ENCODE assay signal across 17 cellular contexts in genomic region chrX:13109811-13110210, GRCh38.
DNase-seq lines count a peak whose midpoint lies in the region; ATAC-seq, FAIRE-seq and TF ChIP-seq lines count a peak whose summit lies in the region.
"Had no signal": no experiment of that assay in that cellular context is flagged by ENCODE, and none has a peak within 500 bp of the region (broad histone marks: within the 10 kb centered on the region; RNA-seq: fewer than 3 reads in every experiment).

No MANE protein-coding gene starts in this region.

- H3K27ac ChIP-seq in HCT116 (ENCODE audit: low read depth, low read length) (no peak overlapping the region), astrocyte (ENCODE audit: low read depth, low read length) (peak overlapping the region; percentile 89), sigmoid colon (peak overlapping the region; percentile 27 to 72 (median 38))
- H3K27ac ChIP-seq: neutrophil had no signal

- no peaks in the 10 kb centered on the region for H4K20me1 ChIP-seq in HCT116 (ENCODE audit: insufficient read depth)
- H4K20me1 ChIP-seq in astrocyte (ENCODE audit: insufficient read depth, low read length) = no peaks in the 10 kb centered on the region

- TF ChIP-seq RAD21 in HCT116 (IDR thresholded peaks at IDR 0.05; ENCODE audit: low read depth) = no peak

- TF ChIP-seq CTCF in HCT116 (IDR thresholded peaks at IDR 0.05 in 2 of 3, conservative IDR thresholded peaks at IDR 0.05 in 1 of 3; ENCODE audit: borderline replicate concordance in 1 of 3, insufficient read depth in 1 of 3, low read depth in 2 of 3, low read length in 2 of 3) = no peak
- TF ChIP-seq CTCF in astrocyte (IDR thresholded peaks at IDR 0.05; ENCODE audit: insufficient read depth, low read depth, low read length) = no peak
- no peak for TF ChIP-seq CTCF in fibroblast of the aortic adventitia (IDR thresholded peaks at IDR 0.05; ENCODE audit: insufficient read depth, low read length)
- TF ChIP-seq CTCF in sigmoid colon (IDR thresholded peaks at IDR 0.05) = no peak

- intact Hi-C loops in HCT116 (cut with micrococcal nuclease) (loop anchor here (10.0 kb wide), 1 partner anchor 125 kb away; no protein-coding TSS in a partner anchor), sigmoid colon (cut with DNase I) (no loop called here)
- intact Hi-C loops in activated T-helper 2 cell treated with anti-CD3 and anti-CD28 coated beads, Interferon-gamma antibody, Interleukin-2, Interleukin-4, amounts not matched to agents 10 μg/mL and 5 μg/mL and 100 μg/mL, durations not matched to agents 14 hours and 24 hours and 36 hours (cut with micrococcal nuclease) = no loop called here

- peaks cover 2% of the 10 kb centered on the region for H3K4me1 Mint-ChIP-seq in astrocyte (ENCODE audit: low read depth, unreplicated experiment)
- peaks cover 13% of the 10 kb centered on the region for H3K4me1 Mint-ChIP-seq in activated T-helper 2 cell treated with anti-CD3 and anti-CD28 coated beads, Interferon-gamma antibody, Interleukin-2, Interleukin-4, amounts not matched to agents 10 μg/mL and 5 μg/mL and 100 μg/mL, durations not matched to agents 14 hours and 24 hours and 36 hours (ENCODE audit: low read depth)
- H3K4me1 Mint-ChIP-seq: central memory CD8-positive, alpha-beta T cell; stimulated activated memory B cell treated with anti-CD40 and anti-IgM and Interleukin-4, amounts not matched to agents 10 μg/mL and 1 μg/mL and 100 μg/mL, for 72 hours had no signal

- no peak for TF ChIP-seq EP300 in sigmoid colon (IDR thresholded peaks at IDR 0.05)

- no peak overlapping the region for H3K4me3 Mint-ChIP-seq in astrocyte (ENCODE audit: unreplicated experiment)
- H3K4me3 Mint-ChIP-seq in activated T-helper 2 cell treated with anti-CD3 and anti-CD28 coated beads, Interferon-gamma antibody, Interleukin-2, Interleukin-4, amounts not matched to agents 10 μg/mL and 5 μg/mL and 100 μg/mL, durations not matched to agents 14 hours and 24 hours and 36 hours (ENCODE audit: low read depth) = no peak overlapping the region
- H3K4me3 Mint-ChIP-seq: central memory CD8-positive, alpha-beta T cell; stimulated activated memory B cell treated with anti-CD40 and anti-IgM and Interleukin-4, amounts not matched to agents 10 μg/mL and 1 μg/mL and 100 μg/mL, for 72 hours had no signal

- no TSS peak for BruUV-seq in HCT116 (replicated peaks; lab: Mats Ljungman, UMichigan)

- H3K27me3 Mint-ChIP-seq in astrocyte (ENCODE audit: low read depth, unreplicated experiment) = no peaks in the 10 kb centered on the region
- H3K27me3 Mint-ChIP-seq in activated T-helper 2 cell treated with anti-CD3 and anti-CD28 coated beads, Interferon-gamma antibody, Interleukin-2, Interleukin-4, amounts not matched to agents 10 μg/mL and 5 μg/mL and 100 μg/mL, durations not matched to agents 14 hours and 24 hours and 36 hours (ENCODE audit: low read depth) = no peaks in the 10 kb centered on the region
- H3K27me3 Mint-ChIP-seq: central memory CD8-positive, alpha-beta T cell; stimulated activated memory B cell treated with anti-CD40 and anti-IgM and Interleukin-4, amounts not matched to agents 10 μg/mL and 1 μg/mL and 100 μg/mL, for 72 hours had no signal

- H3K4me2 ChIP-seq in HCT116 (ENCODE audit: low read length) = no peak overlapping the region
- no peak overlapping the region for H3K4me2 ChIP-seq in astrocyte (ENCODE audit: low read length)

- H3K9ac ChIP-seq in HCT116 (ENCODE audit: low read length) = no peak overlapping the region
- H3K9ac ChIP-seq in astrocyte (ENCODE audit: low read length) = peak overlapping the region; percentile 57

- H3K36me3 Mint-ChIP-seq in astrocyte (ENCODE audit: low read depth, unreplicated experiment) = no peaks in the 10 kb centered on the region
- H3K36me3 Mint-ChIP-seq in activated T-helper 2 cell treated with anti-CD3 and anti-CD28 coated beads, Interferon-gamma antibody, Interleukin-2, Interleukin-4, amounts not matched to agents 10 μg/mL and 5 μg/mL and 100 μg/mL, durations not matched to agents 14 hours and 24 hours and 36 hours (ENCODE audit: low read depth) = peaks cover 2% of the 10 kb centered on the region
- H3K36me3 Mint-ChIP-seq: stimulated activated memory B cell treated with anti-CD40 and anti-IgM and Interleukin-4, amounts not matched to agents 10 μg/mL and 1 μg/mL and 100 μg/mL, for 72 hours had no signal

- H3K9me3 Mint-ChIP-seq in astrocyte (ENCODE audit: unreplicated experiment) = no peaks in the 10 kb centered on the region
- no peaks in the 10 kb centered on the region for H3K9me3 Mint-ChIP-seq in activated T-helper 2 cell treated with anti-CD3 and anti-CD28 coated beads, Interferon-gamma antibody, Interleukin-2, Interleukin-4, amounts not matched to agents 10 μg/mL and 5 μg/mL and 100 μg/mL, durations not matched to agents 14 hours and 24 hours and 36 hours
- H3K9me3 Mint-ChIP-seq: central memory CD8-positive, alpha-beta T cell had no signal

- TF ChIP-seq POLR2A in HCT116 (IDR thresholded peaks at IDR 0.05; ENCODE audit: borderline replicate concordance, extremely low read depth, insufficient read depth, insufficient read length) (no peak), sigmoid colon (IDR thresholded peaks at IDR 0.05) (no peak)

- H3K36me3 ChIP-seq in HCT116 (ENCODE audit: control insufficient read depth in 1 of 2, insufficient read depth in 2 of 2, low read length in 2 of 2) (no peaks in the 10 kb centered on the region), astrocyte (ENCODE audit: insufficient read depth, low read length) (no peaks in the 10 kb centered on the region), sigmoid colon (no peaks in the 10 kb centered on the region)
- H3K36me3 ChIP-seq: neutrophil had no signal

- H3K9me3 ChIP-seq in HCT116 (ENCODE audit: control insufficient read depth in 1 of 2, insufficient read depth in 1 of 2, low read depth in 1 of 2, low read length in 2 of 2) (no peaks in the 10 kb centered on the region), astrocyte (ENCODE audit: insufficient read depth, low read depth, low read length) (no peaks in the 10 kb centered on the region), sigmoid colon (no peaks in the 10 kb centered on the region)
- H3K9me3 ChIP-seq: neutrophil had no signal

- H2AFZ ChIP-seq in HCT116 (ENCODE audit: low read depth, low read length, poor library complexity, severe bottlenecking) (peak overlapping the region; percentile 85), astrocyte (ENCODE audit: low read depth, low read length) (no peak overlapping the region)

- no peak for ATAC-seq in HCT116
- ATAC-seq in GM21515 (IDR thresholded peaks at IDR 0.05; ENCODE audit: unreplicated experiment) = no peak
- ATAC-seq: stimulated activated memory B cell treated with anti-CD40 and anti-IgM and Interleukin-4, amounts not matched to agents 10 μg/mL and 1 μg/mL and 100 μg/mL, for 72 hours had no signal

- H3K27me3 ChIP-seq in HCT116 (ENCODE audit: insufficient read depth, low read length) = no peaks in the 10 kb centered on the region
- H3K27me3 ChIP-seq in astrocyte (ENCODE audit: insufficient read depth, low read length) = no peaks in the 10 kb centered on the region
- H3K27me3 ChIP-seq in sigmoid colon = no peaks in the 10 kb centered on the region
- H3K27me3 ChIP-seq: neutrophil had no signal

- H3K4me3 ChIP-seq in HCT116 (replicated peaks in 1 of 2; ENCODE audit: low read depth in 1 of 2, low read length in 2 of 2) = no peak overlapping the region
- H3K4me3 ChIP-seq in astrocyte (ENCODE audit: insufficient read depth, low read depth, low read length) = no peak overlapping the region
- H3K4me3 ChIP-seq in fibroblast of the aortic adventitia (ENCODE audit: low read depth, low read length) = no peak overlapping the region
- no peak overlapping the region for H3K4me3 ChIP-seq in sigmoid colon

- CTCF ChIA-PET in HCT116 (lab: Charles Lee) = no interaction called here

- RAD21 ChIA-PET in HCT116 (lab: Charles Lee; ENCODE audit: low non-redundant PET in 1 of 2, low total read pairs in 2 of 2, uncharacterized antibody in 2 of 2, unreplicated experiment in 2 of 2) = no interaction called here

- H3K79me2 ChIP-seq in HCT116 (ENCODE audit: insufficient read depth, low read length) (no peaks in the 10 kb centered on the region), astrocyte (ENCODE audit: insufficient read depth, low read length) (no peaks in the 10 kb centered on the region)

- H3K9me2 ChIP-seq in HCT116 (ENCODE audit: insufficient read depth) = no peaks in the 10 kb centered on the region

- H3K4me1 ChIP-seq in HCT116 (ENCODE audit: control insufficient read depth in 1 of 2, insufficient read depth in 2 of 2, low read length in 2 of 2) (peaks cover 7 to 15% of the 10 kb centered on the region in 2 experiments; a peak in 2 of 4 replicates), astrocyte (ENCODE audit: insufficient read depth, low read length) (peaks cover 11% of the 10 kb centered on the region), sigmoid colon (peaks cover 0 to 6% (median 0%) of the 10 kb centered on the region in 4 donors)

- H3K27ac Mint-ChIP-seq in astrocyte (ENCODE audit: unreplicated experiment) = no peak overlapping the region
- no peak overlapping the region for H3K27ac Mint-ChIP-seq in activated T-helper 2 cell treated with anti-CD3 and anti-CD28 coated beads, Interferon-gamma antibody, Interleukin-2, Interleukin-4, amounts not matched to agents 10 μg/mL and 5 μg/mL and 100 μg/mL, durations not matched to agents 14 hours and 24 hours and 36 hours
- H3K27ac Mint-ChIP-seq: stimulated activated memory B cell treated with anti-CD40 and anti-IgM and Interleukin-4, amounts not matched to agents 10 μg/mL and 1 μg/mL and 100 μg/mL, for 72 hours had no signal

- POLR2A ChIA-PET in HCT116 (lab: Charles Lee) = no interaction called here

- WGBS in sigmoid colon, 2 donors = 69 to 90% methylated on average over 5 of the region's 5 CpGs

- FAIRE-seq in astrocyte (lab: Jason Lieb, UNC) = no peak
- FAIRE-seq: G401.6, GM18507 had no signal

- no peak for DNase-seq in HCT116 (ENCODE audit: low read depth, low spot score)
- DNase-seq in astrocyte (ENCODE audit: low read depth) = peak; percentile 62
- peak; percentile 82 for DNase-seq in fibroblast of the aortic adventitia (ENCODE audit: low read depth)
- DNase-seq in sigmoid colon = no peak
- no peak for DNase-seq in NCI-H526 (lab: John Stamatoyannopoulos, UW)
- no peak for DNase-seq in NCI-H345 treated with DMSO at 0.1 percent for 48 hours (lab: John Stamatoyannopoulos, UW; ENCODE audit: unreplicated experiment)
- no peak for DNase-seq in activated T-helper 2 cell treated with anti-CD3 and anti-CD28 coated beads, Interferon-gamma antibody, Interleukin-2, Interleukin-4, amounts not matched to agents 10 μg/mL and 5 μg/mL and 100 μg/mL, durations not matched to agents 14 hours and 24 hours and 36 hours (ENCODE audit: low spot score)
- DNase-seq: activated CD4-positive, alpha-beta T cell treated with anti-CD3 and anti-CD28 coated beads for 48 hours; left colon; NCI-H2029 treated with DMSO at 0.1 percent for 48 hours; T-helper 1 cell had no signal

TF ChIP-seq in HCT116, 20 proteins besides CTCF, POLR2A, EP300 and RAD21 (continues in another document):
- TF ChIP-seq POLR2AphosphoS5 (IDR thresholded peaks at IDR 0.05; ENCODE audit: low read depth, low read length) (no peak), TCF7L2 (IDR thresholded peaks at IDR 0.05; ENCODE audit: borderline replicate concordance, extremely low read depth, insufficient read depth, insufficient read length) (no peak), YY1 (IDR thresholded peaks at IDR 0.05; ENCODE audit: extremely low read depth, insufficient replicate concordance, low read depth, low read length) (no peak), SIN3A (IDR thresholded peaks at IDR 0.05; ENCODE audit: low read depth) (no peak), EGR1 (IDR thresholded peaks at IDR 0.05; ENCODE audit: low read depth) (no peak)

Comparison
In these comparisons a context has a peak if more than half of its experiments do, and no peak if none do; other contexts are left out.
1. DNase-seq: peak in astrocyte (single experiment) and fibroblast of the aortic adventitia (single experiment); none in HCT116 (single experiment), sigmoid colon (single experiment), NCI-H526 (0 of 2), NCI-H345 treated with DMSO at 0.1 percent for 48 hours (single experiment) and activated T-helper 2 cell treated with anti-CD3 and anti-CD28 coated beads, Interferon-gamma antibody, Interleukin-2, Interleukin-4, amounts not matched to agents 10 μg/mL and 5 μg/mL and 100 μg/mL, durations not matched to agents 14 hours and 24 hours and 36 hours (single experiment).